24 cellular contexts compared by ENCODE assay signal in the genomic region with DNA sequence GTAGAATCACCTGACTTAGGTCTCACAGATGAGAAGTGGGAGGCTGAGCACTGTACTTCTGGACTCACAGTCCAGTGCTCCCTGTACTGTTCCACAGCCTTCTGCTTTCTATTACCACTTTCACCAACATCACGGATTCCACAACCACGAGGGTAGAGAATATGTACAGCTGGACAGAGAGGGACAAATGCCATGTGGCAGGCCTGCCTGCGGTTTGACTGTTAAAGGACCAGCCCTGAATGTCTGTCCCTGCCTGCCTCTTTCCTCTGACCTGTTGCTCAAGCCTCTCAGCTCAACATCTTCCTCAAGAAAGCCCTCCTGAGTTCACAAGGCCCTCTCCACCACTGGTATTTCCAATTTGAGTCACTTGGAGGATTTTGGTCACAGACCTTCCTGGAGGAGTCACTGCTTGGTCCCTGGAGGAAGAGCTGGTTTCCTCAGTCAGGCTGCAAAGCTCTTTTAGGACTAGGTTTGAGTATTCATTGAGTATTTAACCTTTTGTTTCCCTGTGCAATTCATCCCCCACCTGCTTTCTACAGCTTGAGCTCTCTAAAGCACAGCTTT. TPM values are rescaled to one million over a fixed set of nuclear protein-coding genes. Genes with fewer than 3 reads are reported as not detected.
A peak's percentile ranks its signal among the peaks of the same experiment; 100 is the strongest.
DNase-seq lines count a peak whose midpoint lies in the region; ATAC-seq and TF ChIP-seq lines count a peak whose summit lies in the region.
"Had no signal": no experiment of that assay in that cellular context is flagged by ENCODE, and none has a peak within 500 bp of the region (broad histone marks: within the 10 kb centered on the region; RNA-seq: fewer than 3 reads in every experiment).

No MANE protein-coding gene starts in this region.

- no peaks in the 10 kb centered on the region for H3K9me3 Mint-ChIP-seq in activated CD8-positive, alpha-beta T cell treated with anti-CD3 and anti-CD28 coated beads for 36 hours
- no peaks in the 10 kb centered on the region for H3K9me3 Mint-ChIP-seq in activated CD8-positive, alpha-beta T cell treated with anti-CD3 and anti-CD28 coated beads, Interleukin-2, amount 10 ng/mL, durations not matched to agents 7 days and 5 days (ENCODE audit: insufficient read depth)
- H3K9me3 Mint-ChIP-seq: neural progenitor cell, type B pancreatic cell had no signal

- H3K9me3 ChIP-seq in T-helper 17 cell (ENCODE audit: control insufficient read depth, low read length, poor library complexity, severe bottlenecking) = no peaks in the 10 kb centered on the region
- H3K9me3 ChIP-seq: A549, ascending aorta, mucosa of descending colon, SJSA1 had no signal

- H3K4me3 Mint-ChIP-seq in activated CD8-positive, alpha-beta T cell treated with anti-CD3 and anti-CD28 coated beads for 36 hours = no peak overlapping the region
- no peak overlapping the region for H3K4me3 Mint-ChIP-seq in activated CD8-positive, alpha-beta T cell treated with anti-CD3 and anti-CD28 coated beads, Interleukin-2, amount 10 ng/mL, durations not matched to agents 7 days and 5 days
- H3K4me3 Mint-ChIP-seq in T-helper 17 cell = no peak overlapping the region
- H3K4me3 Mint-ChIP-seq: neural progenitor cell, type B pancreatic cell had no signal

- intact Hi-C loops in activated CD8-positive, alpha-beta T cell treated with anti-CD3 and anti-CD28 coated beads for 36 hours (cut with micrococcal nuclease) = no loop called here

- CTCF ChIA-PET in activated CD8-positive, alpha-beta T cell treated with anti-CD3 and anti-CD28 coated beads for 36 hours (lab: Charles Lee) = interaction anchor here (1.0 kb wide), 1 partner anchor 14 kb away, joined by 3 read pairs; no protein-coding TSS in a partner anchor
- CTCF ChIA-PET in activated CD8-positive, alpha-beta T cell treated with anti-CD3 and anti-CD28 coated beads, Interleukin-2, amount 10 ng/mL, durations not matched to agents 7 days and 5 days (lab: Charles Lee) = interaction anchor here (1.6 kb wide), 1 partner anchor 15 kb away, joined by 4 read pairs; no protein-coding TSS in a partner anchor

- no peaks in the 10 kb centered on the region for H3K36me3 Mint-ChIP-seq in activated CD8-positive, alpha-beta T cell treated with anti-CD3 and anti-CD28 coated beads for 36 hours (ENCODE audit: low read depth)
- H3K36me3 Mint-ChIP-seq in activated CD8-positive, alpha-beta T cell treated with anti-CD3 and anti-CD28 coated beads, Interleukin-2, amount 10 ng/mL, durations not matched to agents 7 days and 5 days (ENCODE audit: low read depth) = no peaks in the 10 kb centered on the region
- peaks cover 5% of the 10 kb centered on the region for H3K36me3 Mint-ChIP-seq in T-helper 17 cell (ENCODE audit: low read depth)
- H3K36me3 Mint-ChIP-seq: neural progenitor cell had no signal

- no peak for TF ChIP-seq CTCF in activated CD8-positive, alpha-beta T cell treated with anti-CD3 and anti-CD28 coated beads for 36 hours (IDR thresholded peaks at IDR 0.05)
- no peak for TF ChIP-seq CTCF in GM12865 (IDR thresholded peaks at IDR 0.05; ENCODE audit: insufficient read depth, low read depth, low read length, missing control alignments)

- DNase-seq in activated CD8-positive, alpha-beta T cell treated with anti-CD3 and anti-CD28 coated beads for 36 hours = no peak
- DNase-seq in activated CD8-positive, alpha-beta T cell treated with anti-CD3 and anti-CD28 coated beads, Interleukin-2, amount 10 ng/mL, durations not matched to agents 7 days and 5 days = no peak
- DNase-seq in GM12865 (ENCODE audit: low read depth) (peak; percentile 86), T-helper 17 cell (no peak), mesenteric fat pad (ENCODE audit: low spot score) (peak; percentile 18), NCI-H446 (lab: John Stamatoyannopoulos, UW) (no peak), SHP77 treated with DMSO at 0.1 percent for 48 hours (lab: John Stamatoyannopoulos, UW) (no peak)
- DNase-seq: activated naive CD4-positive, alpha-beta T cell; central memory CD4-positive, alpha-beta T cell; dermis blood vessel endothelial cell; GDM1; Karpas-422; mucosa of descending colon; MV-4-11; NCI-H1694 treated with DMSO at 0.1 percent for 48 hours; NCI-H2171 treated with DMSO at 0.1 percent for 48 hours; NCI-H526 treated with DMSO at 0.1 percent for 48 hours; right cardiac atrium had no signal

- H3K27me3 Mint-ChIP-seq in activated CD8-positive, alpha-beta T cell treated with anti-CD3 and anti-CD28 coated beads for 36 hours = no peaks in the 10 kb centered on the region
- no peaks in the 10 kb centered on the region for H3K27me3 Mint-ChIP-seq in activated CD8-positive, alpha-beta T cell treated with anti-CD3 and anti-CD28 coated beads, Interleukin-2, amount 10 ng/mL, durations not matched to agents 7 days and 5 days (ENCODE audit: low read depth)
- H3K27me3 Mint-ChIP-seq in T-helper 17 cell = no peaks in the 10 kb centered on the region
- H3K27me3 Mint-ChIP-seq: type B pancreatic cell had no signal

- POLR2A ChIA-PET in activated CD8-positive, alpha-beta T cell treated with anti-CD3 and anti-CD28 coated beads for 36 hours (lab: Charles Lee) = no interaction called here
- POLR2A ChIA-PET in activated CD8-positive, alpha-beta T cell treated with anti-CD3 and anti-CD28 coated beads, Interleukin-2, amount 10 ng/mL, durations not matched to agents 7 days and 5 days (lab: Charles Lee) = no interaction called here

- H3K4me3 ChIP-seq in GM12865 (ENCODE audit: low read depth, low read length) = no peak overlapping the region
- H3K4me3 ChIP-seq: A549, ascending aorta, mucosa of descending colon, neural progenitor cell, SJSA1 had no signal

- H3K4me1 Mint-ChIP-seq in activated CD8-positive, alpha-beta T cell treated with anti-CD3 and anti-CD28 coated beads for 36 hours (ENCODE audit: low read depth) = peaks cover 23% of the 10 kb centered on the region
- peaks cover 17% of the 10 kb centered on the region for H3K4me1 Mint-ChIP-seq in activated CD8-positive, alpha-beta T cell treated with anti-CD3 and anti-CD28 coated beads, Interleukin-2, amount 10 ng/mL, durations not matched to agents 7 days and 5 days (ENCODE audit: low read depth)
- peaks cover 23% of the 10 kb centered on the region for H3K4me1 Mint-ChIP-seq in T-helper 17 cell

- no peak for ATAC-seq in activated CD8-positive, alpha-beta T cell treated with anti-CD3 and anti-CD28 coated beads for 36 hours
- no peak for ATAC-seq in activated CD8-positive, alpha-beta T cell treated with anti-CD3 and anti-CD28 coated beads, Interleukin-2, amount 10 ng/mL, durations not matched to agents 7 days and 5 days
- ATAC-seq in T-helper 17 cell (no peak), HG02870 (IDR thresholded peaks at IDR 0.05; ENCODE audit: unreplicated experiment) (no peak)
- ATAC-seq: A549, mucosa of descending colon, right cardiac atrium had no signal

- H3K27ac Mint-ChIP-seq in activated CD8-positive, alpha-beta T cell treated with anti-CD3 and anti-CD28 coated beads for 36 hours = peak overlapping the region; percentile 48
- no peak overlapping the region for H3K27ac Mint-ChIP-seq in activated CD8-positive, alpha-beta T cell treated with anti-CD3 and anti-CD28 coated beads, Interleukin-2, amount 10 ng/mL, durations not matched to agents 7 days and 5 days
- peak overlapping the region; percentile 91 for H3K27ac Mint-ChIP-seq in T-helper 17 cell
- H3K27ac Mint-ChIP-seq: neural progenitor cell, type B pancreatic cell had no signal

RNA-seq across cellular contexts. Expression of a gene that starts 49.1 kb away (rescaled TPM):
- total RNA-seq in activated CD8-positive, alpha-beta T cell treated with anti-CD3 and anti-CD28 coated beads for 36 hours = 100 to 1,000 TPM; 106 to 113 TPM
- total RNA-seq in activated CD8-positive, alpha-beta T cell treated with anti-CD3 and anti-CD28 coated beads, Interleukin-2, amount 10 ng/mL, durations not matched to agents 7 days and 5 days = 100 to 1,000 TPM; 163 to 168 TPM
- total RNA-seq in T-helper 17 cell (100 to 1,000 TPM; 102 to 122 TPM), mesenteric fat pad (207 TPM)

Comparison
In these comparisons a context has a peak if more than half of its experiments do, and no peak if none do; other contexts are left out.
1. DNase-seq: peak in GM12865 (single experiment) and mesenteric fat pad (single experiment); none in activated CD8-positive, alpha-beta T cell treated with anti-CD3 and anti-CD28 coated beads for 36 hours (single experiment), activated CD8-positive, alpha-beta T cell treated with anti-CD3 and anti-CD28 coated beads, Interleukin-2, amount 10 ng/mL, durations not matched to agents 7 days and 5 days (single experiment), T-helper 17 cell (0 of 3), NCI-H446 (0 of 2) and SHP77 treated with DMSO at 0.1 percent for 48 hours (single experiment).